20 cellular contexts compared by ENCODE assay signal in genomic region chr20:53283597-53283996, GRCh38.
DNase-seq lines count a peak whose midpoint lies in the region; ATAC-seq, FAIRE-seq and TF ChIP-seq lines count a peak whose summit lies in the region.
"Had no signal": no experiment of that assay in that cellular context is flagged by ENCODE, and none has a peak within 500 bp of the region (broad histone marks: within the 10 kb centered on the region; RNA-seq: fewer than 3 reads in every experiment).

No MANE protein-coding gene starts in this region.

- H3K27ac ChIP-seq in GM23338 (ENCODE audit: low read depth) (no peak overlapping the region), HUES64 (ENCODE audit: low read depth, low read length) (peak overlapping the region; percentile 76; the same call in 1 of the 2 replicates), SK-N-SH (ENCODE audit: low read depth in 2 of 2, low read length in 1 of 2) (peak overlapping the region in 1 of 2 experiments; percentile 90; a peak in 2 of 4 replicates), neural cell (ENCODE audit: low read length) (peak overlapping the region; percentile 43), substantia nigra (ENCODE audit: low read depth, low read length, poor library complexity, severe bottlenecking) (no peak overlapping the region)

- no peak for TF ChIP-seq EP300 in SK-N-SH (IDR thresholded peaks at IDR 0.05; ENCODE audit: borderline replicate concordance in 1 of 2, low read depth in 1 of 2, low read length in 1 of 2)
- TF ChIP-seq EP300 in neural cell (conservative IDR thresholded peaks at IDR 0.05; ENCODE audit: poor library complexity, severe bottlenecking), result no peak

- H3K4me1 ChIP-seq in GM23338 (ENCODE audit: insufficient read depth), result peaks cover 36% of the 10 kb centered on the region
- peaks cover 41% of the 10 kb centered on the region for H3K4me1 ChIP-seq in HUES64 (ENCODE audit: insufficient read depth, low read length)
- peaks cover 0 to 17% of the 10 kb centered on the region in 2 experiments; a peak in 2 of 4 replicates for H3K4me1 ChIP-seq in SK-N-SH (ENCODE audit: control insufficient read depth in 1 of 2, insufficient read depth in 2 of 2, low read depth in 1 of 2, low read length in 1 of 2)
- H3K4me1 ChIP-seq: HAP-1 had no signal

- H3K79me2 ChIP-seq in GM23338 (replicated peaks; ENCODE audit: insufficient read depth) (no peaks in the 10 kb centered on the region), SK-N-SH (ENCODE audit: insufficient read depth) (no peaks in the 10 kb centered on the region), neural cell (replicated peaks; ENCODE audit: insufficient read depth, low read length) (no peaks in the 10 kb centered on the region)

- CTCF ChIA-PET in SK-N-SH (lab: Yijun Ruan, JAX), result interaction anchor here (0.6 to 1.7 kb wide), 6 partner anchors 16 to 972 kb away, joined by 3 to 5 read pairs (median 3); no protein-coding TSS in a partner anchor

- no peak for ATAC-seq in GM23338
- ATAC-seq: K562 had no signal

- no peak for TF ChIP-seq CTCF in GM23338 (conservative IDR thresholded peaks at IDR 0.05; ENCODE audit: low read depth in 2 of 2)
- TF ChIP-seq CTCF in SK-N-SH (IDR thresholded peaks at IDR 0.05), result no peak
- no peak for TF ChIP-seq CTCF in neural cell (IDR thresholded peaks at IDR 0.05; ENCODE audit: poor library complexity, severe bottlenecking)
- TF ChIP-seq CTCF in D721Med (IDR thresholded peaks at IDR 0.05; ENCODE audit: insufficient read depth, missing control alignments), result no peak

- DNase-seq in GM23338 (ENCODE audit: low spot score), result no peak
- DNase-seq in SK-N-SH, result peak; percentile 23
- DNase-seq in activated T-cell treated with anti-CD3 and anti-CD28 coated beads, Interleukin-2, amount 50 U/mL, for 48 hours, result no peak
- no peak for DNase-seq in NCI-H1092 treated with DMSO at 0.1 percent for 48 hours (lab: John Stamatoyannopoulos, UW)
- DNase-seq in D721Med (ENCODE audit: insufficient read length, low spot score), result no peak
- DNase-seq in substantia nigra (lab: John Stamatoyannopoulos, UW), result no peak
- DNase-seq: C1 segment of cervical spinal cord; CD4-positive, CD25-positive, alpha-beta regulatory T cell; CD8-positive, alpha-beta memory T cell; COR-L47; GOT3; IMR-90 had no signal

- H3K9me3 ChIP-seq in HUES64 (ENCODE audit: insufficient read depth, low read depth, low read length) (no peaks in the 10 kb centered on the region), SK-N-SH (no peaks in the 10 kb centered on the region), neural cell (ENCODE audit: low read length) (no peaks in the 10 kb centered on the region)
- H3K9me3 ChIP-seq: HAP-1 had no signal

- FAIRE-seq in D721Med (lab: Jason Lieb, UNC), result no peak
- FAIRE-seq: G401.6, GM12891, GM19239, K562 had no signal

- H3K9me3 Mint-ChIP-seq in GM23338, result no peaks in the 10 kb centered on the region
- H3K9me3 Mint-ChIP-seq: CD4-positive, CD25-positive, alpha-beta regulatory T cell; CD8-positive, alpha-beta memory T cell had no signal

- 59% methylated on average over 3 of the region's 3 CpGs for WGBS in HUES64
- 31% methylated on average over 3 of the region's 3 CpGs for WGBS in SK-N-SH (ENCODE audit: low lambda C conversion rate)

- H3K4me1 Mint-ChIP-seq in GM23338, result peaks cover 45% of the 10 kb centered on the region
- H3K4me1 Mint-ChIP-seq: B cell; CD4-positive, CD25-positive, alpha-beta regulatory T cell; CD8-positive, alpha-beta memory T cell had no signal

- H3K27ac Mint-ChIP-seq in GM23338, result no peak overlapping the region
- H3K27ac Mint-ChIP-seq: B cell; CD4-positive, CD25-positive, alpha-beta regulatory T cell; CD8-positive, alpha-beta memory T cell had no signal

- H3K36me3 Mint-ChIP-seq in GM23338 (ENCODE audit: low read depth), result no peaks in the 10 kb centered on the region
- H3K36me3 Mint-ChIP-seq: CD4-positive, CD25-positive, alpha-beta regulatory T cell had no signal

- H3K4me2 ChIP-seq in GM23338 (peak overlapping the region; percentile 65), SK-N-SH (peak overlapping the region; percentile 50; the same call in 1 of the 2 replicates), neural cell (ENCODE audit: low read length) (no peak overlapping the region)

- H3K4me3 Mint-ChIP-seq in GM23338, result no peak overlapping the region
- H3K4me3 Mint-ChIP-seq: B cell; CD4-positive, CD25-positive, alpha-beta regulatory T cell; CD8-positive, alpha-beta memory T cell had no signal

- no peak overlapping the region for H2AFZ ChIP-seq in GM23338
- H2AFZ ChIP-seq in SK-N-SH (ENCODE audit: low read depth), result no peak overlapping the region
- no peak overlapping the region for H2AFZ ChIP-seq in neural cell (ENCODE audit: low read depth, low read length)

- H3F3A ChIP-seq in GM23338 (replicated peaks; ENCODE audit: low read depth) (no peaks in the 10 kb centered on the region), SK-N-SH (replicated peaks; ENCODE audit: insufficient read depth) (no peaks in the 10 kb centered on the region), neural cell (ENCODE audit: insufficient read depth, low read length, poor library complexity, severe bottlenecking) (no peaks in the 10 kb centered on the region)

- POLR2A ChIA-PET in SK-N-SH (lab: Yijun Ruan, JAX), result interaction anchor here (0.6 to 1.1 kb wide), 3 partner anchors 180 to 308 kb away, joined by 3 read pairs; no protein-coding TSS in a partner anchor

- H3K4me3 ChIP-seq in GM23338 (peak overlapping the region; percentile 18; the same call in 1 of the 2 replicates), HUES64 (ENCODE audit: low read length) (no peak overlapping the region; the same call in 1 of the 2 replicates), SK-N-SH (ENCODE audit: low read depth in 2 of 2, low read length in 1 of 2) (peak overlapping the region in 1 of 2 experiments; percentile 33; a peak in 1 of 4 replicates), neural cell (ENCODE audit: low read length) (no peak overlapping the region)
- H3K4me3 ChIP-seq: HAP-1, K562 had no signal

- H4K20me1 ChIP-seq in GM23338 (replicated peaks; ENCODE audit: insufficient read depth) (no peaks in the 10 kb centered on the region), SK-N-SH (ENCODE audit: insufficient read depth) (no peaks in the 10 kb centered on the region), neural cell (ENCODE audit: insufficient read depth) (no peaks in the 10 kb centered on the region)

- H3K27me3 ChIP-seq in GM23338 (ENCODE audit: insufficient read depth) (no peaks in the 10 kb centered on the region), HUES64 (ENCODE audit: insufficient read depth, low read length) (peaks cover 4% of the 10 kb centered on the region), SK-N-SH (ENCODE audit: insufficient read depth) (peaks cover 14% of the 10 kb centered on the region; the same call in 1 of the 2 replicates), neural cell (ENCODE audit: insufficient read depth, low read depth, low read length) (no peaks in the 10 kb centered on the region)

- no peaks in the 10 kb centered on the region for H3K9me2 ChIP-seq in GM23338 (ENCODE audit: insufficient read depth)
- H3K9me2 ChIP-seq in SK-N-SH, result no peaks in the 10 kb centered on the region
- no peaks in the 10 kb centered on the region for H3K9me2 ChIP-seq in neural cell (ENCODE audit: insufficient read depth, low read length)

- TF ChIP-seq RAD21 in SK-N-SH (IDR thresholded peaks at IDR 0.05; ENCODE audit: low read length) (no peak), neural cell (conservative IDR thresholded peaks at IDR 0.05) (no peak)

- H3K9ac ChIP-seq in HUES64 (ENCODE audit: low read depth, low read length) (no peak overlapping the region), SK-N-SH (no peak overlapping the region), neural cell (ENCODE audit: low read length) (no peak overlapping the region)

- H3K36me3 ChIP-seq in GM23338 (ENCODE audit: insufficient read depth) (no peaks in the 10 kb centered on the region), HUES64 (ENCODE audit: insufficient read depth, low read length) (no peaks in the 10 kb centered on the region), SK-N-SH (replicated peaks in 1 of 2; ENCODE audit: control insufficient read depth in 1 of 2, insufficient read depth in 2 of 2, low read length in 1 of 2) (no peaks in the 10 kb centered on the region), neural cell (ENCODE audit: insufficient read depth, low read length) (no peaks in the 10 kb centered on the region)
- H3K36me3 ChIP-seq: HAP-1 had no signal

- H3K27me3 Mint-ChIP-seq in GM23338 (ENCODE audit: insufficient read depth, low read depth, poor library complexity), result peaks cover 4% of the 10 kb centered on the region
- H3K27me3 Mint-ChIP-seq: CD4-positive, CD25-positive, alpha-beta regulatory T cell had no signal

TF ChIP-seq in GM23338, 12 proteins besides CTCF, POLR2A, EP300 and RAD21 (continues in another document):
- TF ChIP-seq EZH2phosphoT487 (IDR thresholded peaks at IDR 0.05; ENCODE audit: unreplicated experiment), result no peak

TF ChIP-seq in SK-N-SH, 30 proteins besides CTCF, POLR2A, EP300 and RAD21:
- no peak for TF ChIP-seq POLR2AphosphoS5 (IDR thresholded peaks at IDR 0.05; ENCODE audit: low read depth, low read length)

TF ChIP-seq in neural cell, 6 proteins besides CTCF, POLR2A, EP300 and RAD21:
- TF ChIP-seq SMC3 (conservative IDR thresholded peaks at IDR 0.05; ENCODE audit: poor library complexity) (no peak), EZH2 (IDR thresholded peaks at IDR 0.05; ENCODE audit: borderline replicate concordance, insufficient read depth, low read length, poor library complexity, severe bottlenecking) (no peak)

Comparison
In these comparisons a context has a peak if more than half of its experiments do, and no peak if none do; other contexts are left out.
1. H3K27ac ChIP-seq: peak in HUES64 (single experiment) and neural cell (single experiment); none in GM23338 (single experiment) and substantia nigra (single experiment).